In the genomic region with DNA sequence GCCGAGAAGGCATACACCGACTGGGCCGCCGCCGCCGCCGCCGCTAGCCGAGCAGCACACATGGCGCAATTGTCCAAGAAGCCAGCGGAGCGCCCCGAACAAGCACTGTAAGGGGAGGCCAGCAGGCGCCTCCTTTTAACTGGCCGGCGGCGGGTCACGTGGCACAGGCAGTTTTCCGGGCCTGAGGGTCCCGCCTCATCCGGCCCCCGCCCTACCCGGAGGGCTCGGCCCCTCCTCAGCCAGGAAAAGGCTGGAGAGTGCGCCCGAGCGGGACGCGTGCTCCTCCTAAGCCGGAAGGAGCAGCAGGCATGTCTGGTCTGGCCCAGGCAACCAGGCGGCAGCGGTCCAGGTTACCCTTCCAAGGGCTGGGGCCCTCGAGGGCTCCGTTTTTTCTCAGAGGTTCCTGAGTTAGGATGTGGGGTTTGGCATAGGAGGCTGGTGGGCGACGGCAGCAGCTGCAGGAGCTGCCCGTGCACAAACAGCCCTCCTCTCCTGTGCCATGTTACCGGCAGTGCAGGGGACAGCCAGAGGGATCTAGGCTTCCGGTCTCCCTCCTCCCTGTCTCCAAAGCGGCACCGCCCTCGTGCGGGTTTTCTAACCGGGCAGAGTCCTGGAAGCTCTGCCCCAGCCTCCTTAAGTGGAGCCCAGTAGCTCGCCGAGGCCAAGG, we compare ENCODE assay signal across 8 cellular contexts. TPM values are rescaled to one million over a fixed set of nuclear protein-coding genes. Genes with fewer than 3 reads are reported as not detected.
DNase-seq lines count a peak whose midpoint lies in the region; ATAC-seq and TF ChIP-seq lines count a peak whose summit lies in the region.

Gene GPX1 (minus strand): TSS at position 137 of the 667 bp plus-strand sequence. CDS start 75 bp downstream, at position 62.

- peaks cover 14% of the 10 kb centered on the region; the same call in 1 of the 2 replicates for H3K4me1 ChIP-seq in GM23338 (ENCODE audit: insufficient read depth)
- H3K4me1 ChIP-seq in Loucy (ENCODE audit: insufficient read depth, low read length, poor library complexity, severe bottlenecking): peaks cover 7% of the 10 kb centered on the region

- peak within 1 kb of the TSS; percentile 95 for H3K27ac ChIP-seq in GM23338 (ENCODE audit: low read depth)

- H3K9ac ChIP-seq in Loucy (ENCODE audit: low read depth, low read length, poor library complexity, severe bottlenecking): peak within 1 kb of the TSS; percentile 81

- H3K27me3 Mint-ChIP-seq in GM23338 (ENCODE audit: insufficient read depth, low read depth, poor library complexity): peaks cover 13% of the 10 kb centered on the region
- H3K27me3 Mint-ChIP-seq in nephron (ENCODE audit: low read depth): no peaks in the 10 kb centered on the region
- no peaks in the 10 kb centered on the region for H3K27me3 Mint-ChIP-seq in stimulated activated naive CD8-positive, alpha-beta T cell treated with anti-CD3 and anti-CD28 coated beads, Interleukin-15, Interleukin-2, amounts not matched to agents 100 ng/mL and 50 ng/mL, for 24 hours

- peaks cover 17% of the 10 kb centered on the region for H3K79me2 ChIP-seq in GM23338 (replicated peaks; ENCODE audit: insufficient read depth)
- H3K79me2 ChIP-seq in Loucy (ENCODE audit: insufficient read depth, low read length): peaks cover 9% of the 10 kb centered on the region; the same call in 1 of the 2 replicates

- no peaks in the 10 kb centered on the region for H3K27me3 ChIP-seq in GM23338 (ENCODE audit: insufficient read depth)
- no peaks in the 10 kb centered on the region for H3K27me3 ChIP-seq in Loucy (ENCODE audit: insufficient read depth, low read length, poor library complexity, severe bottlenecking)

- H3K9me3 ChIP-seq in Loucy (ENCODE audit: insufficient read depth, low read depth, low read length): no peaks in the 10 kb centered on the region

- DNase-seq in Daoy (ENCODE audit: low read depth) (peak; percentile 94), GM23338 (ENCODE audit: low spot score) (peak; percentile 98), SHP77 treated with DMSO at 0.1 percent for 48 hours (lab: John Stamatoyannopoulos, UW) (peak; percentile 81), fibroblast of the aortic adventitia (ENCODE audit: low read depth) (peak; percentile 95)
- peak; percentile 91 for DNase-seq in activated effector memory CD4-positive, alpha-beta T cell treated with anti-CD3 and anti-CD28 coated beads, Interleukin-2, amount 50 U/mL, for 16 hours

- H3K36me3 ChIP-seq in GM23338 (ENCODE audit: insufficient read depth) (peaks cover 38% of the 10 kb centered on the region), Loucy (ENCODE audit: insufficient read depth, low read length) (peaks cover 58% of the 10 kb centered on the region)

- peaks cover 37% of the 10 kb centered on the region for H3F3A ChIP-seq in GM23338 (replicated peaks; ENCODE audit: low read depth)
- H3F3A ChIP-seq in Loucy (ENCODE audit: low read depth): peaks cover 6% of the 10 kb centered on the region; the same call in 1 of the 2 replicates

- peaks cover 7% of the 10 kb centered on the region for H4K20me1 ChIP-seq in GM23338 (replicated peaks; ENCODE audit: insufficient read depth)
- H4K20me1 ChIP-seq in Loucy (ENCODE audit: insufficient read depth, low read length, poor library complexity, severe bottlenecking): no peaks in the 10 kb centered on the region

- TF ChIP-seq CTCF in GM23338 (conservative IDR thresholded peaks at IDR 0.05; ENCODE audit: low read depth in 2 of 2): 0 out of 4 replicates have a peak, but pooled peaks of 1 of the 2 experiments have one; percentile 7
- no peak for TF ChIP-seq CTCF in Loucy (conservative IDR thresholded peaks at IDR 0.05; ENCODE audit: low read length)
- no peak for TF ChIP-seq CTCF in fibroblast of the aortic adventitia (IDR thresholded peaks at IDR 0.05; ENCODE audit: insufficient read depth, low read length)
- no peak for TF ChIP-seq CTCF in nephron (IDR thresholded peaks at IDR 0.05; ENCODE audit: unreplicated experiment in 3 of 3)

- H3K9me2 ChIP-seq in GM23338 (ENCODE audit: insufficient read depth) (no peaks in the 10 kb centered on the region), Loucy (replicated peaks; ENCODE audit: low read depth, low read length) (no peaks in the 10 kb centered on the region)

- peaks cover 78% of the 10 kb centered on the region for H3K36me3 Mint-ChIP-seq in GM23338 (ENCODE audit: low read depth)
- peaks cover 53% of the 10 kb centered on the region for H3K36me3 Mint-ChIP-seq in nephron (ENCODE audit: low read depth)
- H3K36me3 Mint-ChIP-seq in stimulated activated naive CD8-positive, alpha-beta T cell treated with anti-CD3 and anti-CD28 coated beads, Interleukin-15, Interleukin-2, amounts not matched to agents 100 ng/mL and 50 ng/mL, for 24 hours (ENCODE audit: low read depth): peaks cover 63% of the 10 kb centered on the region

- H3K9me3 Mint-ChIP-seq in GM23338 (no peaks in the 10 kb centered on the region), nephron (no peaks in the 10 kb centered on the region)
- no peaks in the 10 kb centered on the region for H3K9me3 Mint-ChIP-seq in stimulated activated naive CD8-positive, alpha-beta T cell treated with anti-CD3 and anti-CD28 coated beads, Interleukin-15, Interleukin-2, amounts not matched to agents 100 ng/mL and 50 ng/mL, for 24 hours

- peak within 1 kb of the TSS; percentile 96 for H3K27ac Mint-ChIP-seq in GM23338
- peak within 1 kb of the TSS; percentile 91 to 94 (median 94) for H3K27ac Mint-ChIP-seq in nephron
- H3K27ac Mint-ChIP-seq in stimulated activated naive CD8-positive, alpha-beta T cell treated with anti-CD3 and anti-CD28 coated beads, Interleukin-15, Interleukin-2, amounts not matched to agents 100 ng/mL and 50 ng/mL, for 24 hours: peak within 1 kb of the TSS; percentile 98

- H3K4me3 ChIP-seq in GM23338 (peak within 1 kb of the TSS; percentile 94), Loucy (ENCODE audit: low read length, poor library complexity, severe bottlenecking) (peak within 1 kb of the TSS; percentile 75), fibroblast of the aortic adventitia (ENCODE audit: low read depth, low read length) (peak within 1 kb of the TSS; percentile 79)

- H3K4me3 Mint-ChIP-seq in GM23338 (peak within 1 kb of the TSS; percentile 96), nephron (peak within 1 kb of the TSS; percentile 90 to 95 (median 93))
- H3K4me3 Mint-ChIP-seq in stimulated activated naive CD8-positive, alpha-beta T cell treated with anti-CD3 and anti-CD28 coated beads, Interleukin-15, Interleukin-2, amounts not matched to agents 100 ng/mL and 50 ng/mL, for 24 hours: peak within 1 kb of the TSS; percentile 97

- 0 out of 2 replicates have a peak within 1 kb of the TSS, but pooled peaks have one; percentile 23 for H2AFZ ChIP-seq in GM23338
- peak within 1 kb of the TSS; percentile 63; the same call in 1 of the 2 replicates for H2AFZ ChIP-seq in Loucy (ENCODE audit: low read length)

- H3K4me2 ChIP-seq in GM23338: peak within 1 kb of the TSS; percentile 92
- peak within 1 kb of the TSS; percentile 69 for H3K4me2 ChIP-seq in Loucy (ENCODE audit: low read depth, low read length, poor library complexity, severe bottlenecking)

- peak; percentile 95 for ATAC-seq in GM23338

- H3K4me1 Mint-ChIP-seq in GM23338 (peaks cover 24% of the 10 kb centered on the region), nephron (peaks cover 19% of the 10 kb centered on the region)
- peaks cover 39% of the 10 kb centered on the region for H3K4me1 Mint-ChIP-seq in stimulated activated naive CD8-positive, alpha-beta T cell treated with anti-CD3 and anti-CD28 coated beads, Interleukin-15, Interleukin-2, amounts not matched to agents 100 ng/mL and 50 ng/mL, for 24 hours (ENCODE audit: low read depth)

TF ChIP-seq in GM23338, 12 proteins besides CTCF, POLR2A, EP300 and RAD21 (continues in another document):
- no peak for TF ChIP-seq EZH2phosphoT487 (IDR thresholded peaks at IDR 0.05; ENCODE audit: unreplicated experiment)
- no peak for TF ChIP-seq JUNB (IDR thresholded peaks at IDR 0.05; ENCODE audit: unreplicated experiment)
- TF ChIP-seq, protein P1, sequence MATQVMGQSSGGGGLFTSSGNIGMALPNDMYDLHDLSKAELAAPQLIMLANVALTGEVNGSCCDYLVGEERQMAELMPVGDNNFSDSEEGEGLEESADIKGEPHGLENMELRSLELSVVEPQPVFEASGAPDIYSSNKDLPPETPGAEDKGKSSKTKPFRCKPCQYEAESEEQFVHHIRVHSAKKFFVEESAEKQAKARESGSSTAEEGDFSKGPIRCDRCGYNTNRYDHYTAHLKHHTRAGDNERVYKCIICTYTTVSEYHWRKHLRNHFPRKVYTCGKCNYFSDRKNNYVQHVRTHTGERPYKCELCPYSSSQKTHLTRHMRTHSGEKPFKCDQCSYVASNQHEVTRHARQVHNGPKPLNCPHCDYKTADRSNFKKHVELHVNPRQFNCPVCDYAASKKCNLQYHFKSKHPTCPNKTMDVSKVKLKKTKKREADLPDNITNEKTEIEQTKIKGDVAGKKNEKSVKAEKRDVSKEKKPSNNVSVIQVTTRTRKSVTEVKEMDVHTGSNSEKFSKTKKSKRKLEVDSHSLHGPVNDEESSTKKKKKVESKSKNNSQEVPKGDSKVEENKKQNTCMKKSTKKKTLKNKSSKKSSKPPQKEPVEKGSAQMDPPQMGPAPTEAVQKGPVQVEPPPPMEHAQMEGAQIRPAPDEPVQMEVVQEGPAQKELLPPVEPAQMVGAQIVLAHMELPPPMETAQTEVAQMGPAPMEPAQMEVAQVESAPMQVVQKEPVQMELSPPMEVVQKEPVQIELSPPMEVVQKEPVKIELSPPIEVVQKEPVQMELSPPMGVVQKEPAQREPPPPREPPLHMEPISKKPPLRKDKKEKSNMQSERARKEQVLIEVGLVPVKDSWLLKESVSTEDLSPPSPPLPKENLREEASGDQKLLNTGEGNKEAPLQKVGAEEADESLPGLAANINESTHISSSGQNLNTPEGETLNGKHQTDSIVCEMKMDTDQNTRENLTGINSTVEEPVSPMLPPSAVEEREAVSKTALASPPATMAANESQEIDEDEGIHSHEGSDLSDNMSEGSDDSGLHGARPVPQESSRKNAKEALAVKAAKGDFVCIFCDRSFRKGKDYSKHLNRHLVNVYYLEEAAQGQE (IDR thresholded peaks at IDR 0.05; ENCODE audit: unreplicated experiment): no peak
- TF ChIP-seq NANOG (IDR thresholded peaks at IDR 0.05; ENCODE audit: borderline replicate concordance): no peak
- peak; percentile 11; the same call in 1 of the 2 replicates for TF ChIP-seq ETS1 (IDR thresholded peaks at IDR 0.05)

RNA-seq across cellular contexts. Expression of gene GPX1, which starts in this region (rescaled TPM):
- 240 and 299 TPM in 2 replicates for total RNA-seq in Daoy (2014; rRNA removed; shearing (Covaris generic))
- total RNA-seq in GM23338 (2014; rRNA removed; shearing (Covaris generic)): 228 and 247 TPM in 2 replicates
- 394 and 404 TPM in 2 replicates for polyA plus RNA-seq in GM23338 (2016; fragmentation: Nextera tagmentation; extraction: Ambion mirVana)
- 167 and 295 TPM in 2 replicates for total RNA-seq in fibroblast of the aortic adventitia (ENCODE audit: low replicate concordance)

Comparison
In these comparisons a context has a peak if more than half of its experiments do, and no peak if none do; other contexts are left out.
1. Peak in every context shown above with its lines: DNase-seq, ATAC-seq, H3K4me3 ChIP-seq and H3K27ac ChIP-seq.